ENCODE assay signal across 1 cellular context in genomic region chr15:66623801-66624453, GRCh38.
TF ChIP-seq lines count a peak whose summit lies in the region.

No MANE protein-coding gene starts in this region.

TF ChIP-seq in K562, 482 proteins besides CTCF, POLR2A, EP300 and RAD21 (continued from another document and continues in another):
- TF ChIP-seq HOMEZ (CRISPR knock-in tag; IDR thresholded peaks at IDR 0.05) (peak; percentile 98), MAFK (IDR thresholded peaks at IDR 0.05; ENCODE audit: low read length) (no peak), ATF6 (CRISPR knock-in tag; IDR thresholded peaks at IDR 0.05) (no peak), TRIM24 (IDR thresholded peaks at IDR 0.05) (peak; percentile 27 to 29; a peak in 2 of 4 replicates), KAT7 (CRISPR knock-in tag; IDR thresholded peaks at IDR 0.05; ENCODE audit: borderline replicate concordance) (no peak), TAF9B (IDR thresholded peaks at IDR 0.05; ENCODE audit: partially characterized antibody) (no peak), ZNF184 (CRISPR knock-in tag; IDR thresholded peaks at IDR 0.05) (no peak), STAT5A (IDR thresholded peaks at IDR 0.05; ENCODE audit: borderline replicate concordance, low read length) (peak; percentile 88), ZBTB33 (CRISPR knock-in tag; IDR thresholded peaks at IDR 0.05) (no peak), DPF2 (IDR thresholded peaks at IDR 0.05) (no peak), ZNF174 (CRISPR knock-in tag; IDR thresholded peaks at IDR 0.05) (peak; percentile 94; the same call in 1 of the 2 replicates), CHD1 (IDR thresholded peaks at IDR 0.05; ENCODE audit: low read length) (no peak), ELF2 (CRISPR knock-in tag; IDR thresholded peaks at IDR 0.05) (peak; percentile 92), EHMT2 (IDR thresholded peaks at IDR 0.05) (no peak), HDAC2 (IDR thresholded peaks at IDR 0.05) (peak; percentile 48; the same call in 1 of the 2 replicates), RFX7 (CRISPR knock-in tag; IDR thresholded peaks at IDR 0.05) (peak; percentile 96), NR2C1 (IDR thresholded peaks at IDR 0.05) (peak; percentile 41; the same call in 1 of the 2 replicates), NR2C1 (tag; IDR thresholded peaks at IDR 0.05) (peak; percentile 98), PKNOX1 (IDR thresholded peaks at IDR 0.05) (no peak; the same call in 1 of the 2 replicates), ZNF143 (CRISPR knock-in tag; IDR thresholded peaks at IDR 0.05) (no peak), MAFF (IDR thresholded peaks at IDR 0.05; ENCODE audit: low read length) (no peak), SMAD3 (CRISPR knock-in tag; conservative IDR thresholded peaks at IDR 0.05) (peak; percentile 99), SREBF1 (IDR thresholded peaks at IDR 0.05; ENCODE audit: borderline replicate concordance, low read depth, low read length) (no peak), THAP12 (CRISPR knock-in tag; IDR thresholded peaks at IDR 0.05) (no peak), HIVEP1 (CRISPR knock-in tag; IDR thresholded peaks at IDR 0.05) (peak; percentile 99), ATF4 (CRISPR knock-in tag; IDR thresholded peaks at IDR 0.05) (peak; percentile 98), ZNF23 (CRISPR knock-in tag; IDR thresholded peaks at IDR 0.05) (peak; percentile 93), NFIC (IDR thresholded peaks at IDR 0.05) (no peak), MYNN (IDR thresholded peaks at IDR 0.05) (no peak), MYNN (CRISPR knock-in tag; IDR thresholded peaks at IDR 0.05) (no peak), NFIX (CRISPR knock-in tag; IDR thresholded peaks at IDR 0.05; ENCODE audit: low read depth) (peak; percentile 81), CREB1 (IDR thresholded peaks at IDR 0.05) (no peak), CREB1 (CRISPR knock-in tag; IDR thresholded peaks at IDR 0.05) (no peak), NR4A1 (CRISPR knock-in tag; IDR thresholded peaks at IDR 0.05) (peak; percentile 99), NR4A1 (tag; IDR thresholded peaks at IDR 0.05) (peak; percentile 100), ZNF398 (CRISPR knock-in tag; IDR thresholded peaks at IDR 0.05) (peak; percentile 99), NFE2 (IDR thresholded peaks at IDR 0.05; ENCODE audit: low read depth) (no peak), THRAP3 (IDR thresholded peaks at IDR 0.05; ENCODE audit: borderline replicate concordance) (no peak), NRF1 (conservative IDR thresholded peaks at IDR 0.05 in 1 of 2, IDR thresholded peaks at IDR 0.05 in 1 of 2) (no peak), USF1 (CRISPR knock-in tag; IDR thresholded peaks at IDR 0.05) (no peak), ZNF239 (CRISPR knock-in tag; IDR thresholded peaks at IDR 0.05) (peak; percentile 95), SRSF1 (IDR thresholded peaks at IDR 0.05; ENCODE audit: low read depth, low read length) (no peak), MXI1 (IDR thresholded peaks at IDR 0.05; ENCODE audit: low read depth, low read length) (no peak), MITF (IDR thresholded peaks at IDR 0.05) (no peak), ZFP36 (IDR thresholded peaks at IDR 0.05; ENCODE audit: low read depth, low read length, partially characterized antibody) (no peak), RFX5 (IDR thresholded peaks at IDR 0.05; ENCODE audit: low read depth, low read length) (no peak), ZNF655 (CRISPR knock-in tag; IDR thresholded peaks at IDR 0.05) (0 out of 2 replicates have a peak, but pooled peaks have one; percentile 78), SNRNP70 (optimal IDR thresholded peaks at IDR 0.05; ENCODE audit: low read depth, low read length) (no peak), KHSRP (IDR thresholded peaks at IDR 0.05) (no peak), E2F1 (CRISPR knock-in tag; IDR thresholded peaks at IDR 0.05) (no peak), ZNF79 (CRISPR knock-in tag; IDR thresholded peaks at IDR 0.05; ENCODE audit: low read depth) (peak; percentile 98), TSC22D4 (tag; IDR thresholded peaks at IDR 0.05) (peak; percentile 43; the same call in 1 of the 2 replicates), NFYB (IDR thresholded peaks at IDR 0.05; ENCODE audit: extremely low read depth, insufficient read length) (no peak), CEBPB (tag; IDR thresholded peaks at IDR 0.05) (peak; percentile 95), RB1 (IDR thresholded peaks at IDR 0.05; ENCODE audit: low read depth) (no peak), NR2F6 (CRISPR knock-in tag; IDR thresholded peaks at IDR 0.05) (peak; percentile 97), GTF2A2 (tag; IDR thresholded peaks at IDR 0.05) (peak; percentile 99), ZNF764 (CRISPR knock-in tag; IDR thresholded peaks at IDR 0.05; ENCODE audit: low read depth) (peak; percentile 65; the same call in 1 of the 2 replicates), HNRNPL (IDR thresholded peaks at IDR 0.05; ENCODE audit: low read depth, low read length) (no peak)
